In genomic region chr1:190169311-190170067, GRCh38 we compare ENCODE assay signal across 16 cellular contexts.
A peak's percentile ranks its signal among the peaks of the same experiment; 100 is the strongest.
DNase-seq lines count a peak whose midpoint lies in the region; ATAC-seq and TF ChIP-seq lines count a peak whose summit lies in the region.
"Had no signal": no experiment of that assay in that cellular context is flagged by ENCODE, and none has a peak within 500 bp of the region (broad histone marks: within the 10 kb centered on the region; RNA-seq: fewer than 3 reads in every experiment).

No MANE protein-coding gene starts in this region.

- no peak overlapping the region for H3K27ac ChIP-seq in lower lobe of right lung
- H3K27ac ChIP-seq: parathyroid adenoma had no signal

- ATAC-seq in HG03521 (IDR thresholded peaks at IDR 0.05; ENCODE audit: unreplicated experiment) (no peak), lower lobe of right lung (no peak)

- H3K27me3 ChIP-seq in lower lobe of right lung (ENCODE audit: low read depth), result no peaks in the 10 kb centered on the region
- H3K27me3 ChIP-seq: dorsolateral prefrontal cortex had no signal

- H3K9me3 ChIP-seq in lower lobe of right lung, result no peaks in the 10 kb centered on the region

- H3K36me3 ChIP-seq in lower lobe of right lung, result no peaks in the 10 kb centered on the region

- DNase-seq in ACHN (peak; percentile 24), LHCN-M2 (ENCODE audit: low read depth) (peak; percentile 84), astrocyte of the hippocampus (ENCODE audit: low read depth, low spot score) (peak; percentile 76), kidney tubule cell (ENCODE audit: low spot score) (peak; percentile 34), GDM1 (lab: John Stamatoyannopoulos, UW) (no peak), RPMI8226 (no peak), lower lobe of right lung (no peak)
- DNase-seq: activated T-cell treated with anti-CD3 and anti-CD28 coated beads, Interleukin-2, amount 50 U/mL, for 48 hours; amygdala; DMS53; dorsolateral prefrontal cortex; foreskin melanocyte; NCI-H1092 treated with DMSO at 0.1 percent for 48 hours; NCI-H510A had no signal

- no peak overlapping the region for H3K4me3 ChIP-seq in lower lobe of right lung
- H3K4me3 ChIP-seq: dorsolateral prefrontal cortex had no signal

- no peaks in the 10 kb centered on the region for H3K4me1 ChIP-seq in lower lobe of right lung
- H3K4me1 ChIP-seq: parathyroid adenoma had no signal

- in situ Hi-C loops in ACHN (cut with HindIII; ENCODE audit: low pct_ligation_motif_present, low pct_unique_long_range_greater_than_20kb, low sequenced_read_pairs), result no loop called here

- TF ChIP-seq CTCF in lower lobe of right lung (IDR thresholded peaks at IDR 0.05), result no peak

- intact Hi-C loops in lower lobe of right lung (cut with DNase I), result no loop called here

Comparison
In these comparisons a context has a peak if more than half of its experiments do, and no peak if none do; other contexts are left out.
1. DNase-seq: peak in ACHN (single experiment), LHCN-M2 (single experiment), astrocyte of the hippocampus (single experiment) and kidney tubule cell (single experiment); none in GDM1 (single experiment), RPMI8226 (single experiment) and lower lobe of right lung (single experiment).